Comparison of ENCODE assay signal across 8 cellular contexts in the genomic region with DNA sequence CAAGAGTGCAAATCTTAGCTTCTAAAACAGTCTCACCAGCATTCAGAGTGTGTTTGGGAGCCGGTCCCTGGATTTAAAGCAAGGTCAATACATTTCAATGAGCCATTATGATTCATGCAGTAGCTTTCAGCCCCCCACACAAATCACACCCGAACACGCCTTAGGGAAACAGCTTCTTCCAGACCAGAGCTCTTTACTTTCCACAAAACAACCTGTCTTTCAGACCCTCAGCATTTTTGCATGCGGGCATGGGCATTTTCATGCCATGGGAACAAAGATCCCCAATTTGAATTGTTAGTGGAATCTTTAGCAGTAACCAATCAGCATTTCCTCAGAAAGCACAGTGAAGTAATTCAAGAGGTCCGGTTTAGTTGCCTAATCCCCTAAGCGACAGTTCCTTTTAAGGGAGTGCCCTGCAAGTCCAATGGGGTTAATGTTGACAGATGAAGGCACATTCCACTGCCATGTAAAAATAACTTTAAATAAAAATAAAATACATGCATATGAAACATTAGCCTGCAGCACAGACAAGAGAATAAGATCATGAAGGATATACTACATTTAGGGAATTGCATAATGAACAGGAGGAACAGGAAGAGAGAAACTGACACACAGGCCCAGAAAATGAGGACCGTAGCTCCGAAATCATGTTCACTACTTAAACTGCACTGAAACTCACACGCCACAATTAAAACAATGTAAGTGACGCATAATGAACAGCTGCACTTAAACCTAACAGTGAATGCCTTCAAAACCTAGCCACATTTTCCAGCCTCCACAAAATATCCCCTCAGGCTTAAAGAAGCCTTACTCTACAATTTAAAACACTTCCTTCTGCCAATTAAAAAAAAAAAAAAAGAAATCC. TPM values are rescaled to one million over a fixed set of nuclear protein-coding genes. Genes with fewer than 3 reads are reported as not detected.
A peak's percentile ranks its signal among the peaks of the same experiment; 100 is the strongest.
DNase-seq lines count a peak whose midpoint lies in the region; ATAC-seq and TF ChIP-seq lines count a peak whose summit lies in the region.

No MANE protein-coding gene starts in this region.

- no peak overlapping the region for H2AFZ ChIP-seq in DND-41 (ENCODE audit: low read depth, low read length)

- H3K36me3 Mint-ChIP-seq in endothelial cell (ENCODE audit: low read depth, unreplicated experiment): peaks cover 9% of the 10 kb centered on the region
- peaks cover 24% of the 10 kb centered on the region for H3K36me3 Mint-ChIP-seq in activated CD8-positive, alpha-beta T cell treated with anti-CD3 and anti-CD28 coated beads for 36 hours (ENCODE audit: low read depth)

- no peak overlapping the region for H3K4me3 ChIP-seq in DND-41 (ENCODE audit: low read depth in 1 of 2, low read length in 2 of 2)
- H3K4me3 ChIP-seq in neutrophil (ENCODE audit: low read depth in 1 of 2, low read length in 1 of 2): peak overlapping the region; percentile 49 to 66

- H3K27me3 Mint-ChIP-seq in endothelial cell (ENCODE audit: unreplicated experiment): peaks cover 23% of the 10 kb centered on the region
- peaks cover 3% of the 10 kb centered on the region for H3K27me3 Mint-ChIP-seq in activated CD8-positive, alpha-beta T cell treated with anti-CD3 and anti-CD28 coated beads for 36 hours

- no peak overlapping the region for H3K27ac ChIP-seq in DND-41 (ENCODE audit: low read length)
- H3K27ac ChIP-seq in neutrophil: peak overlapping the region; percentile 98

- TF ChIP-seq CTCF in DND-41 (IDR thresholded peaks at IDR 0.05; ENCODE audit: borderline replicate concordance, extremely low read depth, low read length, poor library complexity, severe bottlenecking) (no peak), endothelial cell (IDR thresholded peaks at IDR 0.05; ENCODE audit: unreplicated experiment) (no peak), neutrophil (IDR thresholded peaks at IDR 0.05) (no peak)
- no peak for TF ChIP-seq CTCF in activated CD8-positive, alpha-beta T cell treated with anti-CD3 and anti-CD28 coated beads for 36 hours (IDR thresholded peaks at IDR 0.05)

- peak overlapping the region; percentile 11; the same call in 1 of the 2 replicates for H3K4me2 ChIP-seq in DND-41 (ENCODE audit: insufficient read depth, low read length)

- POLR2A ChIA-PET in activated CD8-positive, alpha-beta T cell treated with anti-CD3 and anti-CD28 coated beads for 36 hours (lab: Charles Lee): interaction anchor here (0.5 to 21.6 kb wide), 6 partner anchors 6 to 367 kb away, joined by 3 to 239 read pairs (median 4); partner anchors contain the start of genes ABCB9 and VPS37B

- CTCF ChIA-PET in activated CD8-positive, alpha-beta T cell treated with anti-CD3 and anti-CD28 coated beads for 36 hours (lab: Charles Lee): interaction anchor here (0.6 to 1.8 kb wide), 11 partner anchors 9 to 98 kb away, joined by 3 to 5 read pairs (median 3); no protein-coding TSS in a partner anchor

- no peaks in the 10 kb centered on the region for H3K27me3 ChIP-seq in DND-41 (ENCODE audit: insufficient read depth, low read length, poor library complexity)
- H3K27me3 ChIP-seq in neutrophil: no peaks in the 10 kb centered on the region

- ATAC-seq in DND-41 (ENCODE audit: insufficient read depth, low read depth) (no peak), HG03378 (IDR thresholded peaks at IDR 0.05; ENCODE audit: unreplicated experiment) (no peak), HG03571 (IDR thresholded peaks at IDR 0.05; ENCODE audit: unreplicated experiment) (no peak)
- ATAC-seq in activated CD8-positive, alpha-beta T cell treated with anti-CD3 and anti-CD28 coated beads for 36 hours: no peak

- H3K36me3 ChIP-seq in DND-41 (ENCODE audit: insufficient read depth, low read length): peaks cover 5% of the 10 kb centered on the region; the same call in 1 of the 2 replicates
- H3K36me3 ChIP-seq in neutrophil: no peaks in the 10 kb centered on the region

- no peaks in the 10 kb centered on the region for H3K9me3 ChIP-seq in DND-41 (ENCODE audit: insufficient read depth, low read length, severe bottlenecking)
- H3K9me3 ChIP-seq in neutrophil: no peaks in the 10 kb centered on the region

- DNase-seq in DND-41 (no peak), NOMO-1 treated with DMSO at 0.1 percent for 48 hours (lab: John Stamatoyannopoulos, UW; ENCODE audit: unreplicated experiment) (peak; percentile 75), endothelial cell (ENCODE audit: low spot score) (no peak), NCI-H748 treated with DMSO at 0.1 percent for 48 hours (lab: John Stamatoyannopoulos, UW) (no peak)
- no peak for DNase-seq in activated CD8-positive, alpha-beta T cell treated with anti-CD3 and anti-CD28 coated beads for 36 hours

- peaks cover 88% of the 10 kb centered on the region for H3K79me2 ChIP-seq in DND-41 (ENCODE audit: insufficient read depth, low read length)

- H3K9me3 Mint-ChIP-seq in endothelial cell (ENCODE audit: unreplicated experiment): no peaks in the 10 kb centered on the region
- H3K9me3 Mint-ChIP-seq in activated CD8-positive, alpha-beta T cell treated with anti-CD3 and anti-CD28 coated beads for 36 hours: peaks cover 6% of the 10 kb centered on the region

- H3K9ac ChIP-seq in DND-41 (ENCODE audit: low read depth, low read length): no peak overlapping the region

- peak overlapping the region; percentile 72 for H3K27ac Mint-ChIP-seq in endothelial cell (ENCODE audit: unreplicated experiment)
- no peak overlapping the region for H3K27ac Mint-ChIP-seq in activated CD8-positive, alpha-beta T cell treated with anti-CD3 and anti-CD28 coated beads for 36 hours

- H3K4me1 ChIP-seq in DND-41 (ENCODE audit: insufficient read depth, low read length) (peaks cover 96% of the 10 kb centered on the region), neutrophil (ENCODE audit: control insufficient read depth in 1 of 2, insufficient read depth in 1 of 2, low read depth in 1 of 2, low read length in 1 of 2) (peaks cover 81 to 84% of the 10 kb centered on the region in 2 experiments)

- H3K4me1 Mint-ChIP-seq in endothelial cell (ENCODE audit: unreplicated experiment): peaks cover 39% of the 10 kb centered on the region
- H3K4me1 Mint-ChIP-seq in activated CD8-positive, alpha-beta T cell treated with anti-CD3 and anti-CD28 coated beads for 36 hours (ENCODE audit: low read depth): peaks cover 94% of the 10 kb centered on the region

- H4K20me1 ChIP-seq in DND-41 (ENCODE audit: insufficient read depth, low read length): peaks cover 34% of the 10 kb centered on the region

- H3K4me3 Mint-ChIP-seq in endothelial cell (ENCODE audit: unreplicated experiment): peak overlapping the region; percentile 42
- H3K4me3 Mint-ChIP-seq in activated CD8-positive, alpha-beta T cell treated with anti-CD3 and anti-CD28 coated beads for 36 hours: no peak overlapping the region

- intact Hi-C loops in activated CD8-positive, alpha-beta T cell treated with anti-CD3 and anti-CD28 coated beads for 36 hours (cut with micrococcal nuclease): no loop called here

RNA-seq across cellular contexts. Expression of gene VPS37B, which starts 4.0 kb away (rescaled TPM):
- total RNA-seq in endothelial cell (ENCODE audit: unreplicated experiment): 13.8 TPM
- total RNA-seq in activated CD8-positive, alpha-beta T cell treated with anti-CD3 and anti-CD28 coated beads for 36 hours: 10 to 100 TPM; 17.8 to 18.4 TPM

RNA-seq across cellular contexts. Expression of gene HIP1R, which starts 56.6 kb away (rescaled TPM):
- total RNA-seq in endothelial cell (ENCODE audit: unreplicated experiment): 117 TPM
- total RNA-seq in activated CD8-positive, alpha-beta T cell treated with anti-CD3 and anti-CD28 coated beads for 36 hours: 10 to 100 TPM; 22.8 to 22.9 TPM

Comparison
In these comparisons a context has a peak if more than half of its experiments do, and no peak if none do; other contexts are left out.
1. H3K4me3 ChIP-seq: peak in neutrophil (2 of 2); none in DND-41 (0 of 2).